39 cellular contexts compared by ENCODE assay signal in the genomic region with DNA sequence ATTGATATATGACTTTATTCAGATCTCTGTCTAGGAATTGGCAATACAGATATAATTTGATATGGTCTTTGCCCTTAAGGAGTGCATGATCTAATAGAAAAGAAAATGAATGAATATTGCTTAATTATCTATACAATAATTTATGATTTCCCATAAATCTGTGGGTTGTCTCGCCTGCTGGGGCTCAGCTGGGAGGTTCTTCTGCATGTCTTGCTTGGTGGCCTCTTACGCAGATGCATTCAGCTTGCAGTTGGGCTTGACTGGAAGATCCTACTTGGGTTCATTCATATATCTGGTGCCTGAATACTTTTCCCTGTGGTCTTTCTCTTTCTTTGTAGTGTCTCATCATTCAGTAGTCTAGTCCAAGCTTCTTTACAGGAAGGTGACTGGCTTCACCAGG.
"Had no signal": no experiment of that assay in that cellular context is flagged by ENCODE, and none has a peak within 500 bp of the region (broad histone marks: within the 10 kb centered on the region; RNA-seq: fewer than 3 reads in every experiment).

No MANE protein-coding gene starts in this region.

- DNase-seq: activated effector memory CD4-positive, alpha-beta T cell treated with anti-CD3 and anti-CD28 coated beads, Interleukin-2, amount 50 U/mL, for 16 hours; activated effector memory CD4-positive, alpha-beta T cell treated with Interleukin-2 at 50 U/mL for 16 hours; activated gamma-delta T cell; activated gamma-delta T cell treated with Interleukin-2 at 50 U/mL for 16 hours; activated naive CD4-positive, alpha-beta T cell; activated naive CD4-positive, alpha-beta T cell treated with anti-CD3 and anti-CD28 coated beads for 36 hours; activated naive CD4-positive, alpha-beta T cell treated with anti-CD3 and anti-CD28 coated beads, Interleukin-2, amount 10 ng/mL, durations not matched to agents 7 days and 5 days; activated naive CD4-positive, alpha-beta T cell treated with anti-CD3 and anti-CD28 coated beads, Interleukin-2, amount 50 U/mL, for 16 hours; activated naive CD4-positive, alpha-beta T cell treated with Interleukin-2 at 50 U/mL for 16 hours; activated naive CD8-positive, alpha-beta T cell treated with anti-CD3 and anti-CD28 coated beads for 36 hours; activated naive CD8-positive, alpha-beta T cell treated with anti-CD3 and anti-CD28 coated beads, Interleukin-2, amount 10 ng/mL, durations not matched to agents 7 days and 5 days; activated naive CD8-positive, alpha-beta T cell treated with anti-CD3 and anti-CD28 coated beads, Interleukin-2, amount 50 U/mL, for 24 hours; activated T-cell treated with anti-CD3 and anti-CD28 coated beads, Interleukin-2, amount 50 U/mL, for 24 hours; activated T-cell treated with anti-CD3 and anti-CD28 coated beads, Interleukin-2, amount 50 U/mL, for 4 hours; activated T-cell treated with anti-CD3 and anti-CD28 coated beads, Interleukin-2, amount 50 U/mL, for 48 hours; activated T-cell treated with anti-CD3 and anti-CD28 coated beads, Interleukin-2, amount 50 U/mL, for 72 hours; adrenal gland; amniotic stem cell; amygdala; anterior cingulate cortex; aorta; body of pancreas; brain microvascular endothelial cell; caudate nucleus; central memory CD4-positive, alpha-beta T cell; cerebellar nuclear complex had no signal

- H3K27ac Mint-ChIP-seq: activated naive CD4-positive, alpha-beta T cell treated with anti-CD3 and anti-CD28 coated beads for 36 hours; activated naive CD4-positive, alpha-beta T cell treated with anti-CD3 and anti-CD28 coated beads, Interleukin-2, amount 10 ng/mL, durations not matched to agents 7 days and 5 days; activated naive CD4-positive, alpha-beta T cell treated with anti-CD3 and anti-CD28 coated beads, Interleukin-2, amount 50 U/mL, for 24 hours; activated naive CD4-positive, alpha-beta T cell treated with anti-CD3 and anti-CD28 coated beads, Interleukin-2, amount 50 U/mL, for 72 hours; activated naive CD8-positive, alpha-beta T cell; activated naive CD8-positive, alpha-beta T cell treated with anti-CD3 and anti-CD28 coated beads for 36 hours; activated naive CD8-positive, alpha-beta T cell treated with anti-CD3 and anti-CD28 coated beads, Interleukin-2, amount 10 ng/mL, durations not matched to agents 7 days and 5 days; activated naive CD8-positive, alpha-beta T cell treated with anti-CD3 and anti-CD28 coated beads, Interleukin-2, amount 50 U/mL, for 24 hours; activated T-cell treated with anti-CD3 and anti-CD28 coated beads, Interleukin-2, amount 50 U/mL, for 24 hours; activated T-cell treated with anti-CD3 and anti-CD28 coated beads, Interleukin-2, amount 50 U/mL, for 72 hours; activated T-helper 1 cell treated with anti-CD3 and anti-CD28 coated beads, Interleukin-12 subunit alpha, Interleukin-12 subunit beta, Interleukin-2, Interleukin-4 antibody, amounts not matched to agents 30 ng/mL and 10 ng/mL and 1 ng/mL, durations not matched to agents 14 hours and 24 hours and 36 hours; activated T-helper 17 cell treated with anti-CD3 and anti-CD28 coated beads, Interleukin-2, amount 50 U/mL, for 72 hours; activated T-helper 2 cell treated with anti-CD3 and anti-CD28 coated beads, Interferon-gamma antibody, Interleukin-2, Interleukin-4, amounts not matched to agents 10 μg/mL and 5 μg/mL and 100 μg/mL, durations not matched to agents 14 hours and 24 hours and 36 hours had no signal

- H3K36me3 Mint-ChIP-seq: activated naive CD4-positive, alpha-beta T cell treated with anti-CD3 and anti-CD28 coated beads, Interleukin-2, amount 10 ng/mL, durations not matched to agents 7 days and 5 days; activated naive CD4-positive, alpha-beta T cell treated with anti-CD3 and anti-CD28 coated beads, Interleukin-2, amount 50 U/mL, for 24 hours; activated naive CD4-positive, alpha-beta T cell treated with anti-CD3 and anti-CD28 coated beads, Interleukin-2, amount 50 U/mL, for 72 hours; activated naive CD8-positive, alpha-beta T cell; activated naive CD8-positive, alpha-beta T cell treated with anti-CD3 and anti-CD28 coated beads for 36 hours; activated naive CD8-positive, alpha-beta T cell treated with anti-CD3 and anti-CD28 coated beads, Interleukin-2, amount 10 ng/mL, durations not matched to agents 7 days and 5 days; brain had no signal

- H3K9me3 Mint-ChIP-seq: activated naive CD4-positive, alpha-beta T cell treated with anti-CD3 and anti-CD28 coated beads for 36 hours; activated naive CD4-positive, alpha-beta T cell treated with anti-CD3 and anti-CD28 coated beads, Interleukin-2, amount 10 ng/mL, durations not matched to agents 7 days and 5 days; activated naive CD4-positive, alpha-beta T cell treated with anti-CD3 and anti-CD28 coated beads, Interleukin-2, amount 50 U/mL, for 24 hours; activated naive CD4-positive, alpha-beta T cell treated with anti-CD3 and anti-CD28 coated beads, Interleukin-2, amount 50 U/mL, for 72 hours; activated naive CD8-positive, alpha-beta T cell treated with anti-CD3 and anti-CD28 coated beads for 36 hours; activated naive CD8-positive, alpha-beta T cell treated with anti-CD3 and anti-CD28 coated beads, Interleukin-2, amount 10 ng/mL, durations not matched to agents 7 days and 5 days; activated naive CD8-positive, alpha-beta T cell treated with anti-CD3 and anti-CD28 coated beads, Interleukin-2, amount 50 U/mL, for 24 hours; activated T-cell treated with anti-CD3 and anti-CD28 coated beads, Interleukin-2, amount 50 U/mL, for 24 hours; activated T-cell treated with anti-CD3 and anti-CD28 coated beads, Interleukin-2, amount 50 U/mL, for 4 hours; activated T-cell treated with anti-CD3 and anti-CD28 coated beads, Interleukin-2, amount 50 U/mL, for 72 hours; activated T-helper 1 cell treated with anti-CD3 and anti-CD28 coated beads, Interleukin-12 subunit alpha, Interleukin-12 subunit beta, Interleukin-2, Interleukin-4 antibody, amounts not matched to agents 30 ng/mL and 10 ng/mL and 1 ng/mL, durations not matched to agents 14 hours and 24 hours and 36 hours; activated T-helper 17 cell treated with anti-CD3 and anti-CD28 coated beads, Interleukin-2, amount 50 U/mL, for 72 hours; activated T-helper 2 cell treated with anti-CD3 and anti-CD28 coated beads, Interferon-gamma antibody, Interleukin-2, Interleukin-4, amounts not matched to agents 10 μg/mL and 5 μg/mL and 100 μg/mL, durations not matched to agents 14 hours and 24 hours and 36 hours; central memory CD8-positive, alpha-beta T cell had no signal

- H3K36me3 ChIP-seq: adrenal gland, ascending aorta, brain microvascular endothelial cell, breast epithelium, cardiac muscle cell had no signal

- H3K27me3 Mint-ChIP-seq: activated naive CD8-positive, alpha-beta T cell treated with anti-CD3 and anti-CD28 coated beads for 36 hours; brain had no signal

- FAIRE-seq: astrocyte, bronchial epithelial cell had no signal

- H3K27ac ChIP-seq: adrenal gland, ascending aorta, body of pancreas, brain microvascular endothelial cell, breast epithelium, cardiac muscle cell had no signal

- H3K27me3 ChIP-seq: adrenal gland, ascending aorta, body of pancreas, brain microvascular endothelial cell, breast epithelium, cardiac muscle cell had no signal

- H3K9me3 ChIP-seq: adrenal gland, ascending aorta, body of pancreas, breast epithelium had no signal

- H3K4me1 Mint-ChIP-seq: activated naive CD4-positive, alpha-beta T cell treated with anti-CD3 and anti-CD28 coated beads, Interleukin-2, amount 10 ng/mL, durations not matched to agents 7 days and 5 days; activated naive CD4-positive, alpha-beta T cell treated with anti-CD3 and anti-CD28 coated beads, Interleukin-2, amount 50 U/mL, for 24 hours; activated naive CD8-positive, alpha-beta T cell treated with anti-CD3 and anti-CD28 coated beads for 36 hours; activated naive CD8-positive, alpha-beta T cell treated with anti-CD3 and anti-CD28 coated beads, Interleukin-2, amount 10 ng/mL, durations not matched to agents 7 days and 5 days; activated naive CD8-positive, alpha-beta T cell treated with anti-CD3 and anti-CD28 coated beads, Interleukin-2, amount 50 U/mL, for 24 hours; activated T-helper 17 cell treated with anti-CD3 and anti-CD28 coated beads, Interleukin-2, amount 50 U/mL, for 72 hours; brain; central memory CD8-positive, alpha-beta T cell had no signal

- ATAC-seq: activated naive CD4-positive, alpha-beta T cell treated with anti-CD3 and anti-CD28 coated beads, Interleukin-2, amount 50 U/mL, for 72 hours; activated naive CD8-positive, alpha-beta T cell treated with anti-CD3 and anti-CD28 coated beads, Interleukin-2, amount 50 U/mL, for 24 hours; activated T-cell treated with anti-CD3 and anti-CD28 coated beads, Interleukin-2, amount 50 U/mL, for 4 hours; activated T-cell treated with anti-CD3 and anti-CD28 coated beads, Interleukin-2, amount 50 U/mL, for 72 hours; activated T-helper 17 cell treated with anti-CD3 and anti-CD28 coated beads, Interleukin-2, amount 50 U/mL, for 72 hours; body of pancreas had no signal

- H3K4me3 ChIP-seq: adrenal gland, ascending aorta, body of pancreas, breast epithelium, cardiac muscle cell had no signal

- H3K4me1 ChIP-seq: adrenal gland, ascending aorta, body of pancreas, breast epithelium had no signal

- H3K4me3 Mint-ChIP-seq: activated naive CD4-positive, alpha-beta T cell treated with anti-CD3 and anti-CD28 coated beads for 36 hours; activated naive CD4-positive, alpha-beta T cell treated with anti-CD3 and anti-CD28 coated beads, Interleukin-2, amount 10 ng/mL, durations not matched to agents 7 days and 5 days; activated naive CD4-positive, alpha-beta T cell treated with anti-CD3 and anti-CD28 coated beads, Interleukin-2, amount 50 U/mL, for 24 hours; activated naive CD8-positive, alpha-beta T cell; activated naive CD8-positive, alpha-beta T cell treated with anti-CD3 and anti-CD28 coated beads for 36 hours; activated naive CD8-positive, alpha-beta T cell treated with anti-CD3 and anti-CD28 coated beads, Interleukin-2, amount 10 ng/mL, durations not matched to agents 7 days and 5 days; activated naive CD8-positive, alpha-beta T cell treated with anti-CD3 and anti-CD28 coated beads, Interleukin-2, amount 50 U/mL, for 24 hours; activated T-cell treated with anti-CD3 and anti-CD28 coated beads, Interleukin-2, amount 50 U/mL, for 24 hours; activated T-cell treated with anti-CD3 and anti-CD28 coated beads, Interleukin-2, amount 50 U/mL, for 4 hours; activated T-cell treated with anti-CD3 and anti-CD28 coated beads, Interleukin-2, amount 50 U/mL, for 72 hours; activated T-helper 1 cell treated with anti-CD3 and anti-CD28 coated beads, Interleukin-12 subunit alpha, Interleukin-12 subunit beta, Interleukin-2, Interleukin-4 antibody, amounts not matched to agents 30 ng/mL and 10 ng/mL and 1 ng/mL, durations not matched to agents 14 hours and 24 hours and 36 hours; activated T-helper 17 cell treated with anti-CD3 and anti-CD28 coated beads, Interleukin-2, amount 50 U/mL, for 72 hours; brain; central memory CD8-positive, alpha-beta T cell had no signal
